25 cellular contexts compared by ENCODE assay signal in the genomic region with DNA sequence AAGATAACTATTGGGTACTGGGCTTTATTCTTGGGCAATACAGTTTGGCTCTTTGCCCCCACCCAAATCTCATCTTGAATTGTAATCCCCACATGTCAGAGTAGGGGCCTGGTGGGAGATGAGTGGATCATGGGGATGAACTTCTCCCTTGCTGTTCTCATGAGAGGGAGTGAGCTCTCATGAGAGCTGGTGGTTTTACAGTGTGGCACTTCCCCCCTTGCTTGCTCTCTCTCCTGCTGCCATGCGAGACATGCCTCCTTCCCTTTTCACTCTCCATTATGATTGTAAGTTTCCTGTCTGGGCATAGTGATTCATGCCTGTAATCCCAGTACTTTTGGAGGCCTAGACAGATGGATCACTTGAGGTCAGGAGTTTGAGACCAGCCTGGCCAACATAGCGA.
"Had no signal": no experiment of that assay in that cellular context is flagged by ENCODE, and none has a peak within 500 bp of the region (broad histone marks: within the 10 kb centered on the region; RNA-seq: fewer than 3 reads in every experiment).

No MANE protein-coding gene starts in this region.

- DNase-seq: activated CD4-positive, alpha-beta memory T cell treated with anti-CD3 and anti-CD28 coated beads, Interleukin-2, amount 10 ng/mL, durations not matched to agents 7 days and 5 days; activated CD4-positive, alpha-beta T cell treated with anti-CD3 and anti-CD28 coated beads for 1 hour; activated CD4-positive, alpha-beta T cell treated with anti-CD3 and anti-CD28 coated beads for 48 hours; activated CD4-positive, CD25-positive, alpha-beta regulatory T cell; activated CD8-positive, alpha-beta memory T cell treated with anti-CD3 and anti-CD28 coated beads for 24 hours; activated CD8-positive, alpha-beta memory T cell treated with anti-CD3 and anti-CD28 coated beads, Interleukin-2, amount 10 ng/mL, durations not matched to agents 7 days and 5 days; activated CD8-positive, alpha-beta memory T cell treated with anti-CD3 and anti-CD28 coated beads, Interleukin-2, amount 50 U/mL, for 48 hours; activated effector memory CD4-positive, alpha-beta T cell treated with anti-CD3 and anti-CD28 coated beads, Interleukin-2, amount 50 U/mL, for 16 hours; activated naive CD4-positive, alpha-beta T cell; activated naive CD4-positive, alpha-beta T cell treated with anti-CD3 and anti-CD28 coated beads, Interleukin-2, amount 50 U/mL, for 16 hours; activated naive CD8-positive, alpha-beta T cell treated with anti-CD3 and anti-CD28 coated beads for 36 hours; activated T-cell treated with anti-CD3 and anti-CD28 coated beads, Interleukin-2, amount 50 U/mL, for 48 hours; amniotic stem cell; NCI-H1105; NCI-H1417 treated with DMSO at 0.1 percent for 48 hours; NCI-H2029; NCI-H345; NCI-H524 treated with DMSO at 0.1 percent for 48 hours; NK-92 treated with Interleukin-12 subunit alpha and Interleukin-12 subunit beta, amount 100 ng/mL, for 24 hours; Right ventricle myocardium superior; SW 1271; T-helper 1 cell; T-helper 2 cell; T-helper 9 cell; WERI-Rb-1 had no signal
